In genomic region chr19:49766007-49766937, GRCh38 we compare ENCODE assay signal across 8 cellular contexts. TPM values are rescaled to one million over a fixed set of nuclear protein-coding genes. Genes with fewer than 3 reads are reported as not detected.
DNase-seq lines count a peak whose midpoint lies in the region; ATAC-seq and TF ChIP-seq lines count a peak whose summit lies in the region.

No MANE protein-coding gene starts in this region.

- H3K4me3 ChIP-seq in right atrium auricular region (peak overlapping the region; percentile 90), prostate gland (peak overlapping the region; percentile 82 to 94), urinary bladder (ENCODE audit: low read depth, low read length) (peak overlapping the region; percentile 87)

- H3K9me3 ChIP-seq in right atrium auricular region (no peaks in the 10 kb centered on the region), prostate gland (no peaks in the 10 kb centered on the region)

- DNase-seq in NCI-H187 (lab: John Stamatoyannopoulos, UW) (peak; percentile 99 to 100), T-helper 2 cell (peak; percentile 95 to 100 (median 99)), anterior cingulate cortex (lab: John Stamatoyannopoulos, UW) (peak; percentile 93 to 100 (median 100)), right atrium auricular region (ENCODE audit: low spot score) (peak; percentile 100), prostate gland (ENCODE audit: low spot score) (peak; percentile 99)

- H3K27me3 ChIP-seq in right atrium auricular region (no peaks in the 10 kb centered on the region), prostate gland (replicated peaks; ENCODE audit: insufficient read depth) (no peaks in the 10 kb centered on the region)

- peaks cover 0 to 37% of the 10 kb centered on the region in 2 donors for H3K4me1 ChIP-seq in right atrium auricular region
- peaks cover 10% of the 10 kb centered on the region for H3K4me1 ChIP-seq in prostate gland (replicated peaks)
- H3K4me1 ChIP-seq in urinary bladder (ENCODE audit: insufficient read depth), result peaks cover 2% of the 10 kb centered on the region

- TF ChIP-seq CTCF in right atrium auricular region (IDR thresholded peaks at IDR 0.05) (no peak), prostate gland (IDR thresholded peaks at IDR 0.05) (peak in 2 of 4 experiments; percentile 36 to 49)

- ATAC-seq in GM18502 (IDR thresholded peaks at IDR 0.05; ENCODE audit: poor library complexity, unreplicated experiment), result peak; percentile 90
- peak; percentile 96 for ATAC-seq in HG02943 (IDR thresholded peaks at IDR 0.05; ENCODE audit: low read depth, unreplicated experiment)

- intact Hi-C loops in prostate gland (cut with DNase I), result loop anchor here (2.0 to 5.0 kb wide), 3 partner anchors 43 to 89 kb away; partner anchors contain the start of genes CPT1C and PRMT1

- no peaks in the 10 kb centered on the region for H3K36me3 ChIP-seq in right atrium auricular region
- no peaks in the 10 kb centered on the region for H3K36me3 ChIP-seq in prostate gland
- no peaks in the 10 kb centered on the region for H3K36me3 ChIP-seq in urinary bladder (ENCODE audit: insufficient read depth)

- H3K27ac ChIP-seq in right atrium auricular region, result peak overlapping the region; percentile 90 to 96
- peak overlapping the region; percentile 82 to 86 for H3K27ac ChIP-seq in prostate gland
- H3K27ac ChIP-seq in urinary bladder (ENCODE audit: low read depth), result peak overlapping the region; percentile 78

- peak; percentile 85 for TF ChIP-seq POLR2A in prostate gland (IDR thresholded peaks at IDR 0.05)

- WGBS in prostate gland, result under 1% methylated on average over 54 of the region's 54 CpGs
- 1% methylated on average over 54 of the region's 54 CpGs for WGBS in urinary bladder

RNA-seq across cellular contexts. Expression of gene AP2A1, which starts 0.5 kb away (rescaled TPM):
- total RNA-seq in right atrium auricular region (10 to 100 TPM; 72.5 to 97.3 TPM), prostate gland (100 to 1,000 TPM in 1 of 2 donors, 10 to 100 TPM in 1; 62.7 to 252 TPM), urinary bladder (37.3 TPM)
- 95.4 TPM for polyA plus RNA-seq in urinary bladder

RNA-seq across cellular contexts. Expression of gene TSKS, which starts 3.2 kb away (rescaled TPM):
- total RNA-seq in right atrium auricular region (under 1 TPM; 0.28 to 0.96 TPM), prostate gland (10 to 100 TPM in 1 of 2 donors, not detected in 1; 10.6 TPM), urinary bladder (0.26 TPM)
- polyA plus RNA-seq in urinary bladder, result 1.2 TPM

RNA-seq across cellular contexts. Expression of gene FUZ, which starts 46.8 kb away (rescaled TPM):
- total RNA-seq in right atrium auricular region, result 10 to 100 TPM; 18.5 to 22.5 TPM
- 10 to 100 TPM; 39.2 to 45.4 TPM for total RNA-seq in prostate gland
- total RNA-seq in urinary bladder, result 13.3 TPM
- polyA plus RNA-seq in urinary bladder, result 29.0 TPM

RNA-seq across cellular contexts. Expression of gene MED25, which starts 51.8 kb away (rescaled TPM):
- 10 to 100 TPM; 31.1 to 54.0 TPM for total RNA-seq in right atrium auricular region
- 100 to 1,000 TPM in 1 of 2 donors, 10 to 100 TPM in 1; 38.4 to 173 TPM for total RNA-seq in prostate gland
- total RNA-seq in urinary bladder, result 16.7 TPM
- 42.9 TPM for polyA plus RNA-seq in urinary bladder

Comparison
In these comparisons a context has a peak if more than half of its experiments do, and no peak if none do; other contexts are left out.
1. Peak in every context shown above with its lines: DNase-seq, ATAC-seq, H3K4me3 ChIP-seq and H3K27ac ChIP-seq.